16 cellular contexts compared by ENCODE assay signal in genomic region chr1:178868700-178869099, GRCh38. TPM values are rescaled to one million over a fixed set of nuclear protein-coding genes. Genes with fewer than 3 reads are reported as not detected.
A peak's percentile ranks its signal among the peaks of the same experiment; 100 is the strongest.
DNase-seq lines count a peak whose midpoint lies in the region; ATAC-seq and TF ChIP-seq lines count a peak whose summit lies in the region.
"Had no signal": no experiment of that assay in that cellular context is flagged by ENCODE, and none has a peak within 500 bp of the region (broad histone marks: within the 10 kb centered on the region; RNA-seq: fewer than 3 reads in every experiment).

No MANE protein-coding gene starts in this region.

- TF ChIP-seq CTCF in heart right ventricle (IDR thresholded peaks at IDR 0.05) (no peak), gastroesophageal sphincter (IDR thresholded peaks at IDR 0.05) (no peak), sigmoid colon (IDR thresholded peaks at IDR 0.05) (no peak)

- TF ChIP-seq EP300 in gastroesophageal sphincter (IDR thresholded peaks at IDR 0.05) (no peak), sigmoid colon (IDR thresholded peaks at IDR 0.05) (no peak)

- no peaks in the 10 kb centered on the region for H3K9me3 ChIP-seq in heart right ventricle
- no peaks in the 10 kb centered on the region for H3K9me3 ChIP-seq in gastroesophageal sphincter
- no peaks in the 10 kb centered on the region for H3K9me3 ChIP-seq in sigmoid colon
- H3K9me3 ChIP-seq in aorta (ENCODE audit: control insufficient read depth, low read length), result no peaks in the 10 kb centered on the region

- intact Hi-C loops in heart right ventricle (cut with DNase I) (loop anchor here in 1 of 10 donors (5.0 kb wide), 1 partner anchor 69 kb away; no protein-coding TSS in a partner anchor), cardiac septum (cut with DNase I) (no loop called here), sigmoid colon (cut with DNase I) (loop anchor here (1.0 kb wide), 1 partner anchor 84 kb away; no protein-coding TSS in a partner anchor), aorta (cut with DNase I) (loop anchor here (5.0 kb wide), 2 partner anchors 74 to 134 kb away; no protein-coding TSS in a partner anchor)

- H3K27me3 ChIP-seq in heart right ventricle (no peaks in the 10 kb centered on the region), gastroesophageal sphincter (no peaks in the 10 kb centered on the region), sigmoid colon (no peaks in the 10 kb centered on the region), aorta (ENCODE audit: control insufficient read depth in 1 of 2, insufficient read depth in 2 of 2, low read length in 1 of 2) (no peaks in the 10 kb centered on the region)

- H3K27ac ChIP-seq in heart right ventricle, result peak overlapping the region in 8 of 10 donors; percentile 15 to 79 (median 55)
- peak overlapping the region; percentile 75 to 96 (median 78) for H3K27ac ChIP-seq in gastroesophageal sphincter
- peak overlapping the region; percentile 74 to 80 (median 77) for H3K27ac ChIP-seq in sigmoid colon
- no peak overlapping the region for H3K27ac ChIP-seq in aorta (ENCODE audit: low read depth in 1 of 2, low read length in 2 of 2)
- H3K27ac ChIP-seq: HL-60, parathyroid adenoma had no signal

- H3K36me3 ChIP-seq in heart right ventricle (peaks cover 0 to 9% (median 0%) of the 10 kb centered on the region in 9 donors), gastroesophageal sphincter (peaks cover 0 to 17% of the 10 kb centered on the region in 2 donors), sigmoid colon (peaks cover 0 to 23% (median 0%) of the 10 kb centered on the region in 4 donors), aorta (ENCODE audit: control insufficient read depth in 1 of 2, insufficient read depth in 2 of 2, low read length in 1 of 2) (no peaks in the 10 kb centered on the region)

- peaks cover 0 to 51% (median 16%) of the 10 kb centered on the region in 9 donors for H3K4me1 ChIP-seq in heart right ventricle
- H3K4me1 ChIP-seq in gastroesophageal sphincter, result peaks cover 2 to 56% (median 5%) of the 10 kb centered on the region in 3 donors
- H3K4me1 ChIP-seq in sigmoid colon, result peaks cover 0 to 55% (median 42%) of the 10 kb centered on the region in 4 donors
- peaks cover 3% of the 10 kb centered on the region in 2 donors for H3K4me1 ChIP-seq in aorta (ENCODE audit: control insufficient read depth in 1 of 2, insufficient read depth in 2 of 2, low read length in 2 of 2)
- H3K4me1 ChIP-seq: parathyroid adenoma had no signal

- ATAC-seq in heart right ventricle, result no peak
- no peak for ATAC-seq in gastroesophageal sphincter
- no peak for ATAC-seq in aorta (ENCODE audit: low FRiP score)
- ATAC-seq in HG03571 (IDR thresholded peaks at IDR 0.05; ENCODE audit: unreplicated experiment), result no peak
- ATAC-seq: stimulated activated effector memory CD8-positive, alpha-beta T cell treated with anti-CD3 and anti-CD28 coated beads, Interleukin-12 subunit alpha, Interleukin-12 subunit beta, amount 100 ng/mL, for 72 hours had no signal

- H3K4me3 ChIP-seq in heart right ventricle (peak overlapping the region in 9 of 10 donors; percentile 10 to 50 (median 42)), gastroesophageal sphincter (peak overlapping the region; percentile 48 to 88), sigmoid colon (peak overlapping the region; percentile 35 to 56 (median 50)), aorta (ENCODE audit: low read length in 2 of 2) (peak overlapping the region; percentile 53 to 76)

- DNase-seq in heart right ventricle, result no peak
- DNase-seq in cardiac septum (ENCODE audit: low spot score), result no peak
- no peak for DNase-seq in sigmoid colon
- no peak for DNase-seq in aorta
- no peak for DNase-seq in activated gamma-delta T cell treated with Interleukin-2 at 50 U/mL for 16 hours
- DNase-seq in NCI-H2029 (lab: John Stamatoyannopoulos, UW), result no peak
- DNase-seq: activated CD4-positive, alpha-beta memory T cell treated with anti-CD3 and anti-CD28 coated beads, Interleukin-2, amount 10 ng/mL, durations not matched to agents 7 days and 5 days; COR-L47; stimulated activated CD4-positive, alpha-beta T cell treated with anti-CD3 and anti-CD28 coated beads, Interleukin-4, amount 100 ng/mL, for 1 hour had no signal

- 54 to 77% methylated on average over 1 of the region's 1 CpG for WGBS in heart right ventricle, 2 donors
- WGBS in gastroesophageal sphincter (ENCODE audit: low coverage in 1 of 2), 2 donors, result 8 to 20% methylated on average over 1 of the region's 1 CpG
- 80 to 84% methylated on average over 1 of the region's 1 CpG for WGBS in sigmoid colon, 2 donors
- 19% methylated on average over 1 of the region's 1 CpG for WGBS in aorta, 2 donors

- TF ChIP-seq POLR2A in gastroesophageal sphincter (IDR thresholded peaks at IDR 0.05) (no peak), sigmoid colon (IDR thresholded peaks at IDR 0.05) (no peak)

RNA-seq across cellular contexts. Expression of gene ANGPTL1, which starts 2.2 kb away (rescaled TPM):
- total RNA-seq in heart right ventricle, result 10 to 100 TPM in 8 of 10 donors, 1 to 10 TPM in 2; 6.9 to 35.2 (median 13.5) TPM
- polyA plus RNA-seq in heart right ventricle, result 10 to 100 TPM in 1 of 2 donors, 1 to 10 TPM in 1; 6.1 to 20.1 TPM
- 15.1 TPM for total RNA-seq in cardiac septum
- 100 to 1,000 TPM; 152 to 317 (median 184) TPM for total RNA-seq in gastroesophageal sphincter
- 100 to 1,000 TPM; 117 to 173 (median 140) TPM for total RNA-seq in sigmoid colon
- polyA plus RNA-seq in sigmoid colon, result 10 to 100 TPM in 1 of 3 donors, 1 to 10 TPM in 2; 1.4 to 20.7 (median 5.4) TPM
- 10 to 100 TPM; 24.2 to 60.4 TPM for total RNA-seq in aorta
- 10 to 100 TPM; 43.8 to 65.6 TPM for polyA plus RNA-seq in aorta
- total RNA-seq: A172; activated CD4-positive, alpha-beta memory T cell treated with anti-CD3 and anti-CD28 coated beads, Interleukin-2, amount 10 ng/mL, durations not matched to agents 7 days and 5 days; H7 had no signal

Comparison
In these comparisons a context has a peak if more than half of its experiments do, and no peak if none do; other contexts are left out.
1. H3K27ac ChIP-seq: peak in heart right ventricle (8 of 10), gastroesophageal sphincter (4 of 4) and sigmoid colon (4 of 4); none in aorta (0 of 2).
2. Peak in every context shown above with its lines, with median percentiles within 50 percentile points of each other: H3K4me3 ChIP-seq.